ENCODE assay signal across 1 cellular context in genomic region chr4:105106416-105106815, GRCh38.
A peak's percentile ranks its signal among the peaks of the same experiment; 100 is the strongest.
TF ChIP-seq lines count a peak whose summit lies in the region.

No MANE protein-coding gene starts in this region.

TF ChIP-seq in HEK293, 187 proteins besides CTCF, POLR2A, EP300 and RAD21 (continued from another document):
- TF ChIP-seq ZNF398 (tag by site-specific recombination; IDR thresholded peaks at IDR 0.05) = peak; percentile 66
- no peak for TF ChIP-seq PRDM10 (tag by site-specific recombination; IDR thresholded peaks at IDR 0.05)
- TF ChIP-seq ZBTB21 (tag by site-specific recombination; IDR thresholded peaks at IDR 0.05) = 0 out of 2 replicates have a peak, but pooled peaks have one; percentile 33
- TF ChIP-seq ZNF692 (tag by site-specific recombination; IDR thresholded peaks at IDR 0.05) = 0 out of 2 replicates have a peak, but pooled peaks have one; percentile 48
- TF ChIP-seq SP7 (tag by site-specific recombination; IDR thresholded peaks at IDR 0.05) = peak; percentile 77
- TF ChIP-seq ZNF423 (tag by site-specific recombination; IDR thresholded peaks at IDR 0.05) = no peak
- no peak for TF ChIP-seq HOXD13 (CRISPR knock-in tag; IDR thresholded peaks at IDR 0.05; ENCODE audit: borderline replicate concordance)
- TF ChIP-seq ZNF350 (tag by site-specific recombination; IDR thresholded peaks at IDR 0.05) = no peak
- 0 out of 2 replicates have a peak, but pooled peaks have one; percentile 30 for TF ChIP-seq ZNF629 (tag by site-specific recombination; IDR thresholded peaks at IDR 0.05)
- peak; percentile 18; the same call in 1 of the 2 replicates for TF ChIP-seq FEZF1 (tag by site-specific recombination; IDR thresholded peaks at IDR 0.05)
- no peak for TF ChIP-seq ZNF704 (tag by site-specific recombination; IDR thresholded peaks at IDR 0.05)
- peak; percentile 41; the same call in 1 of the 2 replicates for TF ChIP-seq ZEB2 (tag by site-specific recombination; IDR thresholded peaks at IDR 0.05)
- TF ChIP-seq ZNF138 (tag by site-specific recombination; IDR thresholded peaks at IDR 0.05; ENCODE audit: borderline replicate concordance) = no peak
- 0 out of 2 replicates have a peak, but pooled peaks have one; percentile 29 for TF ChIP-seq ZNF184 (tag by site-specific recombination; IDR thresholded peaks at IDR 0.05)
- TF ChIP-seq ZNF148 (tag by site-specific recombination; IDR thresholded peaks at IDR 0.05; ENCODE audit: borderline replicate concordance) = no peak
- TF ChIP-seq ZNF701 (tag by site-specific recombination; IDR thresholded peaks at IDR 0.05) = no peak
